ENCODE assay signal across 16 cellular contexts in the genomic region with DNA sequence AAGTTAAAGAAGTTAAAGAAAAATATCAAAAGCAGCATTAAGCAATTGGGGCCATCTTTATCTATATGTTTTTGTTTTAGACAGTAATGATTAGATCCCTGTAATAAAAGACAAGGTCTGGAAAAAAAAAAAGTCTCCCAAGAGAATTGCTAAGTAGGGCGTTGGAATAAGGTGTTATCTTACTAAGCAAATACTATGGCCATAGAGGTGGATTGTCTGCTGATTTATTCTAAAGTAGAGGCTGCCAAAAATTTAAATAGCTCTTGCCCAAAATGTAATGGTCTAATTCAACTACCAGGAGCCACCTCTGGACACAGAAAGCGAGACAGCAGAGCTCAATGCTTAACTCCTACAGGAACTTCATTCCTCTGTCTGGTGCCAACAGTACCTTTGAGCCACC.
"Had no signal": no experiment of that assay in that cellular context is flagged by ENCODE, and none has a peak within 500 bp of the region (broad histone marks: within the 10 kb centered on the region; RNA-seq: fewer than 3 reads in every experiment).

No MANE protein-coding gene starts in this region.

- H2AFZ ChIP-seq: hepatocyte had no signal

- H3K27me3 ChIP-seq: brain microvascular endothelial cell, esophagus muscularis mucosa, hepatocyte, left lung, ovary, suprapubic skin had no signal

- DNase-seq: activated CD4-positive, alpha-beta T cell treated with anti-CD3 and anti-CD28 coated beads, Interleukin-2, amount 50 U/mL, for 1 hour; activated CD4-positive, CD25-positive, alpha-beta regulatory T cell; activated naive CD4-positive, alpha-beta T cell; activated naive CD8-positive, alpha-beta T cell treated with anti-CD3 and anti-CD28 coated beads, Interleukin-2, amount 10 ng/mL, durations not matched to agents 7 days and 5 days; activated T-cell treated with anti-CD3 and anti-CD28 coated beads for 4 hours; brain microvascular endothelial cell; effector CD4-positive, alpha-beta T cell; left lung; mammary epithelial cell; naive B cell; ovary; trophoblast cell had no signal

- H3K79me2 ChIP-seq: hepatocyte had no signal

- H3K27ac ChIP-seq: brain microvascular endothelial cell, coronary artery, esophagus muscularis mucosa, hepatocyte, left lung, ovary, suprapubic skin had no signal

- H3K4me3 ChIP-seq: coronary artery, esophagus muscularis mucosa, hepatocyte, left lung, ovary, suprapubic skin had no signal

- H3K36me3 ChIP-seq: brain microvascular endothelial cell, ovary had no signal

- H3K4me2 ChIP-seq: hepatocyte had no signal

- ATAC-seq: left lung had no signal

- H3K9me3 ChIP-seq: esophagus muscularis mucosa, left lung, ovary, suprapubic skin had no signal

- H3K4me1 ChIP-seq: left lung, suprapubic skin had no signal
